7 cellular contexts compared by ENCODE assay signal in the genomic region with DNA sequence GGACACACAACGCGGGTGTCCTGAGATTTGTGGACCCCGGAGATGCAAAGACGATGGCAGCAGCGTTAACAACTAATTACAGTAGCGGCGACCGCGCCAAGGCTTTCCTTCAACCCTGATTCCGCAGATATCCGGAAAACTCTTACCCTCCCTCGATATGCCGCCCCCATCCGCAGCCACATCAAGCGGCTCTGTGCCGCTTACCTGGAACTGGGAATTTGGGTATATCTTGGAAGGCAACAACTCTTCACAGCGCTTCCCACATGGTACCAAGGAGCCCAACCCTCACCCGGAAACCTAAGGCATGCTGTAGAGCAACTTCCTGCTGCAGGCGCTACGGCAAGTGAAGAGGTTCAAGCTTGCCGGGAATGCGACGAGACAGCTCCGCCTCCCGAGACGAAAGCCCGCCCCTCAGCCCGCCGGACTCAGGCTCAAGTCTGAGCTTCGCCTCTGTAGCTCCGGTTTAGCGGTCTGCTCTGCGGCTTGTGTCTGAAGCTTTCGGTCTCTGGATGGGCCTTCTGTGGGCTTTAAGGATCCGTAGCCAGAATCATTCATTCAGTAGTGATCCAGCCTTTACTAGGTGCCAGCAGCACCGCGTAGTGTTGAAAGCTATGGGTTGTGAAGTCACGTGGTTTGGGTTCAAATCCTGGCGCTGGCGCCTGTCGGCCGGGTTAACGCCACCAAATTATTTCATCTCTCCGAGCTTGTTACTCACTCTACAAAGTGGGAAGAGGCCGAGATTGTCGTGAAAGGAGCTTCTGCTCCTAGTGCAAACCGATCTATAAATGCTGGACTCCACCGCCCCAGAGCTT.
DNase-seq lines count a peak whose midpoint lies in the region; ATAC-seq and TF ChIP-seq lines count a peak whose summit lies in the region.

A gene with protein sequence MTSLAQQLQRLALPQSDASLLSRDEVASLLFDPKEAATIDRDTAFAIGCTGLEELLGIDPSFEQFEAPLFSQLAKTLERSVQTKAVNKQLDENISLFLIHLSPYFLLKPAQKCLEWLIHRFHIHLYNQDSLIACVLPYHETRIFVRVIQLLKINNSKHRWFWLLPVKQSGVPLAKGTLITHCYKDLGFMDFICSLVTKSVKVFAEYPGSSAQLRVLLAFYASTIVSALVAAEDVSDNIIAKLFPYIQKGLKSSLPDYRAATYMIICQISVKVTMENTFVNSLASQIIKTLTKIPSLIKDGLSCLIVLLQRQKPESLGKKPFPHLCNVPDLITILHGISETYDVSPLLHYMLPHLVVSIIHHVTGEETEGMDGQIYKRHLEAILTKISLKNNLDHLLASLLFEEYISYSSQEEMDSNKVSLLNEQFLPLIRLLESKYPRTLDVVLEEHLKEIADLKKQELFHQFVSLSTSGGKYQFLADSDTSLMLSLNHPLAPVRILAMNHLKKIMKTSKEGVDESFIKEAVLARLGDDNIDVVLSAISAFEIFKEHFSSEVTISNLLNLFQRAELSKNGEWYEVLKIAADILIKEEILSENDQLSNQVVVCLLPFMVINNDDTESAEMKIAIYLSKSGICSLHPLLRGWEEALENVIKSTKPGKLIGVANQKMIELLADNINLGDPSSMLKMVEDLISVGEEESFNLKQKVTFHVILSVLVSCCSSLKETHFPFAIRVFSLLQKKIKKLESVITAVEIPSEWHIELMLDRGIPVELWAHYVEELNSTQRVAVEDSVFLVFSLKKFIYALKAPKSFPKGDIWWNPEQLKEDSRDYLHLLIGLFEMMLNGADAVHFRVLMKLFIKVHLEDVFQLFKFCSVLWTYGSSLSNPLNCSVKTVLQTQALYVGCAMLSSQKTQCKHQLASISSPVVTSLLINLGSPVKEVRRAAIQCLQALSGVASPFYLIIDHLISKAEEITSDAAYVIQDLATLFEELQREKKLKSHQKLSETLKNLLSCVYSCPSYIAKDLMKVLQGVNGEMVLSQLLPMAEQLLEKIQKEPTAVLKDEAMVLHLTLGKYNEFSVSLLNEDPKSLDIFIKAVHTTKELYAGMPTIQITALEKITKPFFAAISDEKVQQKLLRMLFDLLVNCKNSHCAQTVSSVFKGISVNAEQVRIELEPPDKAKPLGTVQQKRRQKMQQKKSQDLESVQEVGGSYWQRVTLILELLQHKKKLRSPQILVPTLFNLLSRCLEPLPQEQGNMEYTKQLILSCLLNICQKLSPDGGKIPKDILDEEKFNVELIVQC (N-terminal part only) (minus strand): TSS at position 299 of the 812 bp plus-strand sequence. CDS start 421 bp downstream, outside the sequence.

- no peak for TF ChIP-seq CTCF in astrocyte of the spinal cord (IDR thresholded peaks at IDR 0.05; ENCODE audit: low read depth, low read length)

- ATAC-seq in GM18508 (IDR thresholded peaks at IDR 0.05; ENCODE audit: insufficient read depth, unreplicated experiment) = peak; percentile 92
- ATAC-seq in HG03025 (IDR thresholded peaks at IDR 0.05; ENCODE audit: low FRiP score, unreplicated experiment) = peak; percentile 96

- peak within 1 kb of the TSS; percentile 84 for H3K4me3 ChIP-seq in astrocyte of the spinal cord (ENCODE audit: low read depth, low read length)

- in situ Hi-C loops in astrocyte of the spinal cord (cut with HindIII; ENCODE audit: low sequenced_read_pairs) = no loop called here

- DNase-seq in NCI-H2081 (lab: John Stamatoyannopoulos, UW) (peak; percentile 96 to 98), T1000 (lab: John Stamatoyannopoulos, UW) (peak; percentile 85), astrocyte of the spinal cord (ENCODE audit: low read depth, low spot score) (peak; percentile 96), hippocampal formation (lab: John Stamatoyannopoulos, UW) (peak; percentile 93), retina (peak; percentile 94)

Comparison
In these comparisons a context has a peak if more than half of its experiments do, and no peak if none do; other contexts are left out.
1. Peak in every context shown above with its lines: DNase-seq, ATAC-seq and H3K4me3 ChIP-seq.